Comparison of ENCODE assay signal across 21 cellular contexts in genomic region chr1:56566040-56566774, GRCh38. TPM values are rescaled to one million over a fixed set of nuclear protein-coding genes. Genes with fewer than 3 reads are reported as not detected.
DNase-seq lines count a peak whose midpoint lies in the region; ATAC-seq, FAIRE-seq and TF ChIP-seq lines count a peak whose summit lies in the region.
"Had no signal": no experiment of that assay in that cellular context is flagged by ENCODE, and none has a peak within 500 bp of the region (broad histone marks: within the 10 kb centered on the region; RNA-seq: fewer than 3 reads in every experiment).

No MANE protein-coding gene starts in this region.

- SMC1A ChIA-PET in GM12878 (lab: Charles Lee; ENCODE audit: uncharacterized antibody, unreplicated experiment): interaction anchor here (0.8 to 14.1 kb wide), 15 partner anchors 11 to 495 kb away, joined by 3 to 439 read pairs (median 6); partner anchors contain the start of gene PLPP3

- H3K79me2 ChIP-seq in GM12878 (ENCODE audit: control insufficient read depth, insufficient read depth, low read length) (no peaks in the 10 kb centered on the region), hepatocyte (peaks cover 97% of the 10 kb centered on the region)

- H3K27ac Mint-ChIP-seq in osteocyte (ENCODE audit: unreplicated experiment): peak overlapping the region; percentile 9
- H3K27ac Mint-ChIP-seq: CD4-positive, CD25-positive, alpha-beta regulatory T cell; immature natural killer cell; T-helper 2 cell treated with Interferon-gamma antibody and Interleukin-4, amounts not matched to agents 5 μg/mL and 100 μg/mL, for 36 hours had no signal

- TF ChIP-seq EP300 in GM12878 (IDR thresholded peaks at IDR 0.05; ENCODE audit: borderline replicate concordance in 1 of 2, control insufficient read depth in 1 of 2, low read depth in 2 of 2, low read length in 2 of 2): no peak

- no peak for FAIRE-seq in GM12878 (lab: Jason Lieb, UNC)
- FAIRE-seq: GM19239, K562 had no signal

- no peaks in the 10 kb centered on the region for H3K27me3 Mint-ChIP-seq in osteocyte (ENCODE audit: unreplicated experiment)
- H3K27me3 Mint-ChIP-seq: CD4-positive, CD25-positive, alpha-beta regulatory T cell had no signal

- POLR2A ChIA-PET in GM12878 (lab: Charles Lee): interaction anchor here (0.7 to 11.1 kb wide), 6 partner anchors 8 to 689 kb away, joined by 3 to 195 read pairs (median 4); partner anchors contain the start of gene PLPP3

- H3K4me1 ChIP-seq in GM12878 (ENCODE audit: control insufficient read depth, insufficient read depth, low read length) (no peaks in the 10 kb centered on the region; the same call in 1 of the 2 replicates), hepatocyte (ENCODE audit: insufficient read depth) (peaks cover 81% of the 10 kb centered on the region)
- H3K4me1 ChIP-seq: SJCRH30 had no signal

- H4K20me1 ChIP-seq in GM12878 (ENCODE audit: control insufficient read depth, insufficient read depth): no peaks in the 10 kb centered on the region
- H4K20me1 ChIP-seq in hepatocyte (ENCODE audit: insufficient read depth, poor library complexity, severe bottlenecking): peaks cover 99% of the 10 kb centered on the region

- H3K9ac ChIP-seq in GM12878 (ENCODE audit: control insufficient read depth, insufficient read depth, low read length): no peak overlapping the region

- ATAC-seq in GM12878 (peak; percentile 14), HG03439 (IDR thresholded peaks at IDR 0.05; ENCODE audit: unreplicated experiment) (no peak), HG02759 (IDR thresholded peaks at IDR 0.05; ENCODE audit: unreplicated experiment) (no peak)
- ATAC-seq: K562 had no signal

- CTCF ChIA-PET in GM12878 (lab: Yijun Ruan, JAX): interaction anchor here (0.6 to 11.0 kb wide), 7 partner anchors 13 to 157 kb away, joined by 3 to 253 read pairs (median 6); partner anchors contain the start of gene PLPP3

- peaks cover 9% of the 10 kb centered on the region for H3K36me3 Mint-ChIP-seq in osteocyte (ENCODE audit: unreplicated experiment)
- H3K36me3 Mint-ChIP-seq: CD4-positive, CD25-positive, alpha-beta regulatory T cell; immature natural killer cell had no signal

- H3K4me2 ChIP-seq in GM12878 (ENCODE audit: control insufficient read depth, insufficient read depth): no peak overlapping the region
- H3K4me2 ChIP-seq in hepatocyte: peak overlapping the region; percentile 35

- in situ Hi-C loops in GM12878 (cut with MboI): no loop called here

- H3K36me3 ChIP-seq in GM12878 (ENCODE audit: control insufficient read depth in 2 of 2, insufficient read depth in 2 of 2, low read length in 1 of 2): no peaks in the 10 kb centered on the region
- H3K36me3 ChIP-seq in hepatocyte (replicated peaks; ENCODE audit: insufficient read depth, low read depth): no peaks in the 10 kb centered on the region
- H3K36me3 ChIP-seq: SJCRH30, vagina had no signal

- no peak overlapping the region for H3K27ac ChIP-seq in GM12878 (ENCODE audit: control insufficient read depth, insufficient read depth)
- peak overlapping the region; percentile 85 for H3K27ac ChIP-seq in hepatocyte
- H3K27ac ChIP-seq: SJCRH30, vagina had no signal

- H3K9me3 Mint-ChIP-seq in osteocyte (ENCODE audit: unreplicated experiment): no peaks in the 10 kb centered on the region
- H3K9me3 Mint-ChIP-seq: immature natural killer cell; T-helper 2 cell treated with Interferon-gamma antibody and Interleukin-4, amounts not matched to agents 5 μg/mL and 100 μg/mL, for 36 hours had no signal

- H3K27me3 ChIP-seq in GM12878 (replicated peaks in 1 of 2; ENCODE audit: control insufficient read depth in 2 of 2, insufficient read depth in 2 of 2, low read length in 1 of 2): 0 out of 4 replicates have a peak, but pooled peaks cover 0 to 3% of the 10 kb centered on the region in 2 experiments
- no peaks in the 10 kb centered on the region for H3K27me3 ChIP-seq in hepatocyte
- H3K27me3 ChIP-seq: SJCRH30, vagina had no signal

- no peak overlapping the region for H3K4me3 ChIP-seq in GM12878
- no peak overlapping the region for H3K4me3 ChIP-seq in hepatocyte
- H3K4me3 ChIP-seq: K562, SJCRH30 had no signal

- H3K4me3 Mint-ChIP-seq in osteocyte (ENCODE audit: unreplicated experiment): no peak overlapping the region
- H3K4me3 Mint-ChIP-seq: CD4-positive, CD25-positive, alpha-beta regulatory T cell; immature natural killer cell; T-helper 2 cell treated with Interferon-gamma antibody and Interleukin-4, amounts not matched to agents 5 μg/mL and 100 μg/mL, for 36 hours had no signal

- WGBS in GM12878 (ENCODE audit: insufficient coverage, insufficient replicate concordance, low lambda C conversion rate, missing lambda C conversion rate): 64% methylated on average over 9 of the region's 9 CpGs
- WGBS in hepatocyte (ENCODE audit: low lambda C conversion rate, missing lambda C conversion rate): 44% methylated on average over 9 of the region's 9 CpGs

- peaks cover 80% of the 10 kb centered on the region for H3K4me1 Mint-ChIP-seq in osteocyte (ENCODE audit: unreplicated experiment)
- H3K4me1 Mint-ChIP-seq: CD4-positive, CD25-positive, alpha-beta regulatory T cell had no signal

- BruUV-seq in GM12878 (replicated peaks; lab: Mats Ljungman, UMichigan): no TSS peak

- intact Hi-C loops in GM12878 (cut with micrococcal nuclease; ENCODE audit: unreplicated experiment): loop anchor here (10.0 kb wide), 1 partner anchor 1351 kb away; the partner anchor contains the start of gene USP24

- DNase-seq in DMS53 treated with DMSO at 0.1 percent for 48 hours (lab: John Stamatoyannopoulos, UW; ENCODE audit: unreplicated experiment) (peak; percentile 34), GM12878 (ENCODE audit: low read depth, low spot score) (no peak), hepatocyte (ENCODE audit: low spot score) (peak; percentile 65), osteocyte (ENCODE audit: extremely low spot score, unreplicated experiment) (no peak), NCI-H1048 (lab: John Stamatoyannopoulos, UW) (no peak), NAMALWA (ENCODE audit: low spot score) (no peak)
- DNase-seq: activated gamma-delta T cell; amygdala; CD4-positive, CD25-positive, alpha-beta regulatory T cell; DMS79 treated with DMSO at 0.1 percent for 48 hours; immature natural killer cell; NCI-H2081; NCI-H526; OCI-M1; SJCRH30 had no signal

- no peaks in the 10 kb centered on the region for H3K9me3 ChIP-seq in GM12878 (replicated peaks; ENCODE audit: control insufficient read depth, insufficient read depth, low read length)
- no peaks in the 10 kb centered on the region for H3K9me3 ChIP-seq in hepatocyte (ENCODE audit: low read depth)
- H3K9me3 ChIP-seq: SJCRH30, vagina had no signal

- no peaks in the 10 kb centered on the region for H3K9me2 ChIP-seq in hepatocyte (replicated peaks; ENCODE audit: insufficient read depth)

- H2AFZ ChIP-seq in GM12878 (ENCODE audit: control insufficient read depth, low read depth, low read length) (no peak overlapping the region), hepatocyte (no peak overlapping the region)

- RAD21 ChIA-PET in GM12878 (lab: Charles Lee; ENCODE audit: unreplicated experiment): interaction anchor here (1.0 to 11.4 kb wide), 9 partner anchors 8 to 287 kb away, joined by 4 to 381 read pairs (median 39); partner anchors contain the start of gene PLPP3

- TF ChIP-seq RAD21 in GM12878 (IDR thresholded peaks at IDR 0.05; ENCODE audit: insufficient read depth, low read depth, low read length): no peak

- no peak for TF ChIP-seq CTCF in GM12878 (IDR thresholded peaks at IDR 0.05 in 2 of 3, conservative IDR thresholded peaks at IDR 0.05 in 1 of 3; ENCODE audit: control insufficient read depth in 2 of 3, extremely low read depth in 1 of 3, insufficient read depth in 1 of 3, low read depth in 3 of 3, low read length in 3 of 3)
- no peak for TF ChIP-seq CTCF in hepatocyte (IDR thresholded peaks at IDR 0.05; ENCODE audit: poor library complexity)
- no peak for TF ChIP-seq CTCF in osteocyte (IDR thresholded peaks at IDR 0.05)

- no peak for TF ChIP-seq POLR2A in GM12878 (IDR thresholded peaks at IDR 0.05; ENCODE audit: low read depth, low read length)

TF ChIP-seq in GM12878, 131 proteins besides CTCF, POLR2A, EP300 and RAD21 (continues in another document):
- no peak for TF ChIP-seq NFYA (IDR thresholded peaks at IDR 0.05; ENCODE audit: borderline replicate concordance, low read depth, low read length)
- no peak for TF ChIP-seq MXI1 (IDR thresholded peaks at IDR 0.05; ENCODE audit: low read depth, low read length)
- peak; percentile 34; the same call in 1 of the 2 replicates for TF ChIP-seq ATF7 (IDR thresholded peaks at IDR 0.05; ENCODE audit: low read depth)
- TF ChIP-seq ZNF274 (IDR thresholded peaks at IDR 0.05; ENCODE audit: insufficient read depth, insufficient read length): no peak
- TF ChIP-seq SUPT20H (IDR thresholded peaks at IDR 0.05; ENCODE audit: borderline replicate concordance, control insufficient read depth, low read depth, low read length): no peak
- no peak for TF ChIP-seq GABPA (IDR thresholded peaks at IDR 0.05; ENCODE audit: low read depth)
- no peak for TF ChIP-seq YBX1 (IDR thresholded peaks at IDR 0.05)
- no peak for TF ChIP-seq NBN (IDR thresholded peaks at IDR 0.05)

RNA-seq across cellular contexts. Expression of gene PLPP3, which starts 13.2 kb away (rescaled TPM):
- 6.0 and 6.5 TPM in 2 replicates for total RNA-seq in GM12878 (2013; cell fraction: nucleolus; rRNA removed)
- total RNA-seq in GM12878 (2014; rRNA removed) (11.0 and 13.2 TPM in 2 replicates), GM12878 (2014; rRNA removed; fragmentation: Illumina TruSeq; extraction: Trizol) (9.1 and 9.7 TPM in 2 replicates), GM12878 (2021) (9.9 and 12.1 TPM in 2 replicates), hepatocyte (159 TPM in 2 replicates), osteocyte (157 and 166 TPM in 2 replicates)
- 0.16 TPM for polyA plus RNA-seq in GM12878 (2011; ENCODE audit: low read depth)
- polyA plus RNA-seq in GM12878 (2011; rRNA removed) (25.0 and 26.8 TPM in 2 replicates), GM12878 (2014; fragmentation: Illumina TruSeq; extraction: Trizol) (11.5 and 12.1 TPM in 2 replicates), GM12878 (2014; fragmentation: Nextera tagmentation; extraction: Ambion mirVana) (1 to 10 TPM; 7.4 to 8.0 TPM), GM12878 (2014; rRNA removed) (11.0 and 12.9 TPM in 2 replicates), GM12878 (2016; fragmentation: Nextera tagmentation; extraction: Ambion mirVana) (1 to 10 TPM; 6.4 to 8.2 TPM), hepatocyte (103 TPM in 2 replicates)
- 23.2 and 27.3 TPM in 2 replicates for polyA plus RNA-seq in GM12878 (2011; cell fraction: cytosol; rRNA removed)
- polyA plus RNA-seq in GM12878 (2011; cell fraction: nucleus; rRNA removed): 16.6 and 18.4 TPM in 2 replicates
- polyA plus RNA-seq in GM12878 (2012): 0.20 and 0.21 TPM in 2 replicates
- polyA minus RNA-seq in GM12878 (2011; rRNA and poly(A)+ RNA removed): 30.0 and 37.0 TPM in 2 replicates
- polyA minus RNA-seq in GM12878 (2011; cell fraction: cytosol; rRNA and poly(A)+ RNA removed): 8.2 and 12.4 TPM in 2 replicates
- polyA minus RNA-seq in GM12878 (2011; cell fraction: nucleus; rRNA and poly(A)+ RNA removed): 21.8 and 40.8 TPM in 2 replicates
- total RNA-seq: CD4-positive, CD25-positive, alpha-beta regulatory T cell; SJCRH30 had no signal
- polyA plus RNA-seq: immature natural killer cell had no signal

Comparison
In these comparisons a context has a peak if more than half of its experiments do, and no peak if none do; other contexts are left out.
1. DNase-seq: peak in DMS53 treated with DMSO at 0.1 percent for 48 hours (single experiment) and hepatocyte (single experiment); none in GM12878 (single experiment), osteocyte (single experiment), NCI-H1048 (single experiment) and NAMALWA (single experiment).
2. RNA of gene PLPP3, which starts 13.2 kb away (total RNA-seq): 159 TPM in hepatocyte and 157 to 166 TPM in osteocyte; 6.0 to 13.2 TPM in GM12878; every median in the first group is over 10 times any median in the second.